Comparison of ENCODE assay signal across 8 cellular contexts in genomic region chrX:43559643-43560042, GRCh38.
DNase-seq lines count a peak whose midpoint lies in the region; ATAC-seq and TF ChIP-seq lines count a peak whose summit lies in the region.

No MANE protein-coding gene starts in this region.

- no peaks in the 10 kb centered on the region for H3K4me1 ChIP-seq in left lung

- H3K9me3 Mint-ChIP-seq in chondrocyte (ENCODE audit: low read depth): peaks cover 5% of the 10 kb centered on the region

- ATAC-seq in left lung (peak; percentile 79), HG03196 (IDR thresholded peaks at IDR 0.05; ENCODE audit: unreplicated experiment) (no peak)
- no peak for ATAC-seq in stimulated activated naive CD8-positive, alpha-beta T cell treated with anti-CD3 and anti-CD28 coated beads, Interleukin-15, Interleukin-2, amounts not matched to agents 100 U/mL and 50 U/mL, for 24 hours

- no peaks in the 10 kb centered on the region for H3K9me3 ChIP-seq in left lung

- H3K27me3 Mint-ChIP-seq in chondrocyte (ENCODE audit: low read depth): no peaks in the 10 kb centered on the region

- DNase-seq in DMS114 treated with DMSO at 0.1 percent for 48 hours (lab: John Stamatoyannopoulos, UW; ENCODE audit: unreplicated experiment): peak; percentile 10
- peak; percentile 8 for DNase-seq in T follicular helper cell (ENCODE audit: low read depth)
- DNase-seq in chondrocyte (ENCODE audit: low spot score): no peak
- DNase-seq in left lung: peak in 1 of 2 donors; percentile 33
- DNase-seq in stimulated activated naive CD8-positive, alpha-beta T cell treated with anti-CD3 and anti-CD28 coated beads, Interleukin-15, Interleukin-2, amounts not matched to agents 100 U/mL and 50 U/mL, for 24 hours: peak; percentile 17
- DNase-seq in NCI-H146 treated with DMSO at 0.1 percent for 48 hours (lab: John Stamatoyannopoulos, UW; ENCODE audit: unreplicated experiment): no peak

- intact Hi-C loops in left lung (cut with DNase I): loop anchor here in 1 of 2 donors (5.0 kb wide), 1 partner anchor 193 kb away; no protein-coding TSS in a partner anchor

- no peaks in the 10 kb centered on the region for H3K36me3 ChIP-seq in left lung

- no peak overlapping the region for H3K27ac Mint-ChIP-seq in chondrocyte (ENCODE audit: unreplicated experiment)

- no peak overlapping the region for H3K27ac ChIP-seq in left lung

- no peak overlapping the region for H3K4me3 ChIP-seq in left lung

- no peaks in the 10 kb centered on the region for H3K27me3 ChIP-seq in left lung

- H3K4me3 Mint-ChIP-seq in chondrocyte (ENCODE audit: unreplicated experiment): no peak overlapping the region

- no peaks in the 10 kb centered on the region for H3K4me1 Mint-ChIP-seq in chondrocyte (ENCODE audit: low read depth)

- H3K36me3 Mint-ChIP-seq in chondrocyte (ENCODE audit: low read depth): no peaks in the 10 kb centered on the region

- TF ChIP-seq CTCF in LNCAP (IDR thresholded peaks at IDR 0.05): peak; percentile 50; the same call in 1 of the 2 replicates
- peak; percentile 81 for TF ChIP-seq CTCF in chondrocyte (IDR thresholded peaks at IDR 0.05)
- peak; percentile 20 to 32 for TF ChIP-seq CTCF in left lung (IDR thresholded peaks at IDR 0.05)

Comparison
In these comparisons a context has a peak if more than half of its experiments do, and no peak if none do; other contexts are left out.
1. DNase-seq: peak in DMS114 treated with DMSO at 0.1 percent for 48 hours (single experiment), T follicular helper cell (single experiment) and stimulated activated naive CD8-positive, alpha-beta T cell treated with anti-CD3 and anti-CD28 coated beads, Interleukin-15, Interleukin-2, amounts not matched to agents 100 U/mL and 50 U/mL, for 24 hours (single experiment); none in chondrocyte (single experiment) and NCI-H146 treated with DMSO at 0.1 percent for 48 hours (single experiment).
2. CTCF ChIP-seq: peak in every context shown above with its lines; median percentile 81 in chondrocyte; 50 in LNCAP; 26 in left lung.